ENCODE assay signal across 19 cellular contexts in genomic region chr11:70080763-70081162, GRCh38. TPM values are rescaled to one million over a fixed set of nuclear protein-coding genes. Genes with fewer than 3 reads are reported as not detected.
DNase-seq lines count a peak whose midpoint lies in the region; ATAC-seq and TF ChIP-seq lines count a peak whose summit lies in the region.
"Had no signal": no experiment of that assay in that cellular context is flagged by ENCODE, and none has a peak within 500 bp of the region (broad histone marks: within the 10 kb centered on the region; RNA-seq: fewer than 3 reads in every experiment).

No MANE protein-coding gene starts in this region.

- H3F3A ChIP-seq in smooth muscle cell (ENCODE audit: low read depth) = no peaks in the 10 kb centered on the region

- intact Hi-C loops in CD4-positive, alpha-beta memory T cell (cut with micrococcal nuclease) = no loop called here

- 73% methylated on average over 10 of the region's 10 CpGs for WGBS in hepatocyte (ENCODE audit: low lambda C conversion rate, missing lambda C conversion rate)
- WGBS in smooth muscle cell (ENCODE audit: low lambda C conversion rate) = 66% methylated on average over 10 of the region's 10 CpGs

- CTCF ChIA-PET in RWPE1 (lab: Yijun Ruan, JAX) = no interaction called here
- CTCF ChIA-PET in CD4-positive, alpha-beta memory T cell (lab: Charles Lee; ENCODE audit: partially characterized antibody) = no interaction called here

- peaks cover 50% of the 10 kb centered on the region for H3K27me3 ChIP-seq in hepatocyte
- peaks cover 11% of the 10 kb centered on the region for H3K27me3 ChIP-seq in smooth muscle cell (ENCODE audit: low read depth)
- H3K27me3 ChIP-seq in CD4-positive, alpha-beta memory T cell (ENCODE audit: insufficient read depth, low read length) = no peaks in the 10 kb centered on the region

- H3K27me3 Mint-ChIP-seq in CD4-positive, alpha-beta memory T cell = peaks cover 16 to 18% of the 10 kb centered on the region in 2 donors

- H3K9me2 ChIP-seq in hepatocyte (replicated peaks; ENCODE audit: insufficient read depth) = no peaks in the 10 kb centered on the region

- H3K36me3 ChIP-seq in hepatocyte (replicated peaks; ENCODE audit: insufficient read depth, low read depth) (no peaks in the 10 kb centered on the region), smooth muscle cell (ENCODE audit: low read depth) (no peaks in the 10 kb centered on the region)
- no peaks in the 10 kb centered on the region for H3K36me3 ChIP-seq in CD4-positive, alpha-beta memory T cell (ENCODE audit: insufficient read depth, low read length)
- H3K36me3 ChIP-seq: neutrophil had no signal

- H3K9me3 Mint-ChIP-seq in CD4-positive, alpha-beta memory T cell = no peaks in the 10 kb centered on the region

- no peak for ATAC-seq in GM18519 (IDR thresholded peaks at IDR 0.05; ENCODE audit: low FRiP score, unreplicated experiment)
- ATAC-seq: sciatic nerve had no signal

- H3K27ac Mint-ChIP-seq in CD4-positive, alpha-beta memory T cell = no peak overlapping the region

- H3K4me2 ChIP-seq in hepatocyte (no peak overlapping the region), smooth muscle cell (peak overlapping the region; percentile 86)

- H3K79me2 ChIP-seq in hepatocyte = no peaks in the 10 kb centered on the region
- peaks cover 50% of the 10 kb centered on the region for H3K79me2 ChIP-seq in smooth muscle cell (ENCODE audit: low read depth)

- TF ChIP-seq CTCF in RWPE1 (conservative IDR thresholded peaks at IDR 0.05; ENCODE audit: low read depth) (no peak), hepatocyte (IDR thresholded peaks at IDR 0.05; ENCODE audit: poor library complexity) (no peak), smooth muscle cell (IDR thresholded peaks at IDR 0.05; ENCODE audit: borderline replicate concordance, insufficient read depth, poor library complexity, severe bottlenecking) (no peak)

- H3K4me3 Mint-ChIP-seq in CD4-positive, alpha-beta memory T cell = no peak overlapping the region

- H3K27ac ChIP-seq in RWPE1 = no peak overlapping the region
- H3K27ac ChIP-seq in hepatocyte = no peak overlapping the region
- H3K27ac ChIP-seq in smooth muscle cell (ENCODE audit: low read depth) = peak overlapping the region; percentile 47
- no peak overlapping the region for H3K27ac ChIP-seq in CD4-positive, alpha-beta memory T cell (ENCODE audit: low read depth, low read length)
- H3K27ac ChIP-seq: neutrophil, VCaP had no signal

- H3K9ac ChIP-seq in smooth muscle cell (ENCODE audit: low read depth) = no peak overlapping the region

- peak; percentile 94 for DNase-seq in HPDE6-E6E7 (ENCODE audit: extremely low spot score)
- DNase-seq in RWPE1 (ENCODE audit: low spot score) = peak; percentile 86
- peak; percentile 59 for DNase-seq in hepatocyte (ENCODE audit: low spot score)
- no peak for DNase-seq in smooth muscle cell (lab: John Stamatoyannopoulos, UW; ENCODE audit: unreplicated experiment)
- DNase-seq in activated CD4-positive, alpha-beta T cell treated with anti-CD3 and anti-CD28 coated beads, Interleukin-2, amount 50 U/mL, for 4 hours = no peak
- DNase-seq in CD4-positive, alpha-beta memory T cell = no peak
- DNase-seq: activated effector memory CD4-positive, alpha-beta T cell treated with anti-CD3 and anti-CD28 coated beads, Interleukin-2, amount 50 U/mL, for 16 hours; C1 segment of cervical spinal cord; cortex of kidney; MV-4-11; NCI-H2029; NCI-H510A; OCI-M1; stimulated activated CD4-positive, alpha-beta T cell treated with anti-CD3 and anti-CD28 coated beads, Interleukin-4, amount 100 ng/mL, for 24 hours; stimulated activated CD8-positive, alpha-beta memory T cell treated with anti-CD3 and anti-CD28 coated beads, Interleukin-4, amount 100 ng/mL, for 48 hours had no signal

- no peaks in the 10 kb centered on the region for H3K36me3 Mint-ChIP-seq in CD4-positive, alpha-beta memory T cell

- H3K4me1 ChIP-seq in hepatocyte (ENCODE audit: insufficient read depth) = peaks cover 5% of the 10 kb centered on the region
- H3K4me1 ChIP-seq in smooth muscle cell (ENCODE audit: low read depth) = peaks cover 7% of the 10 kb centered on the region
- H3K4me1 ChIP-seq in CD4-positive, alpha-beta memory T cell (ENCODE audit: insufficient read depth, low read length) = no peaks in the 10 kb centered on the region

- no peak overlapping the region for H2AFZ ChIP-seq in hepatocyte
- H2AFZ ChIP-seq in smooth muscle cell (ENCODE audit: low read depth) = no peak overlapping the region

- POLR2A ChIA-PET in RWPE1 (lab: Yijun Ruan, JAX; ENCODE audit: low non-redundant PET) = no interaction called here
- POLR2A ChIA-PET in CD4-positive, alpha-beta memory T cell (lab: Charles Lee; ENCODE audit: partially characterized antibody) = no interaction called here

- H4K20me1 ChIP-seq in hepatocyte (ENCODE audit: insufficient read depth, poor library complexity, severe bottlenecking) = no peaks in the 10 kb centered on the region
- peaks cover 21% of the 10 kb centered on the region for H4K20me1 ChIP-seq in smooth muscle cell (ENCODE audit: low read depth)

- H3K9me3 ChIP-seq in hepatocyte (ENCODE audit: low read depth) (no peaks in the 10 kb centered on the region), smooth muscle cell (replicated peaks; ENCODE audit: low read depth) (no peaks in the 10 kb centered on the region)
- no peaks in the 10 kb centered on the region for H3K9me3 ChIP-seq in CD4-positive, alpha-beta memory T cell (ENCODE audit: control insufficient read depth in 1 of 2, low read length in 2 of 2)
- H3K9me3 ChIP-seq: neutrophil had no signal

- H3K4me3 ChIP-seq in hepatocyte = no peak overlapping the region
- no peak overlapping the region for H3K4me3 ChIP-seq in smooth muscle cell
- no peak overlapping the region for H3K4me3 ChIP-seq in CD4-positive, alpha-beta memory T cell (ENCODE audit: low read length in 2 of 2)

- no peaks in the 10 kb centered on the region for H3K4me1 Mint-ChIP-seq in CD4-positive, alpha-beta memory T cell

RNA-seq across cellular contexts. Expression of gene ANO1, which starts 2.6 kb away (rescaled TPM):
- total RNA-seq in hepatocyte = 10.5 and 12.1 TPM in 2 replicates
- polyA plus RNA-seq in hepatocyte = 4.7 and 6.2 TPM in 2 replicates
- 93.4 and 107 TPM in 2 replicates for total RNA-seq in smooth muscle cell
- 94.8 and 133 TPM in 2 replicates for polyA plus RNA-seq in smooth muscle cell
- total RNA-seq in CD4-positive, alpha-beta memory T cell = not detected
- not detected for polyA plus RNA-seq in CD4-positive, alpha-beta memory T cell

Comparison
In these comparisons a context has a peak if more than half of its experiments do, and no peak if none do; other contexts are left out.
1. DNase-seq: peak in HPDE6-E6E7 (single experiment), RWPE1 (single experiment) and hepatocyte (single experiment); none in smooth muscle cell (single experiment), activated CD4-positive, alpha-beta T cell treated with anti-CD3 and anti-CD28 coated beads, Interleukin-2, amount 50 U/mL, for 4 hours (0 of 2) and CD4-positive, alpha-beta memory T cell (0 of 5).
2. RNA of gene ANO1, which starts 2.6 kb away (total RNA-seq): 93.4 to 107 TPM in smooth muscle cell and 10.5 to 12.1 TPM in hepatocyte; not detected in CD4-positive, alpha-beta memory T cell; every median in the first group is over 10 times any median in the second.